9 cellular contexts compared by ENCODE assay signal in genomic region chr9:70510157-70510770, GRCh38.
A peak's percentile ranks its signal among the peaks of the same experiment; 100 is the strongest.
DNase-seq lines count a peak whose midpoint lies in the region; ATAC-seq, FAIRE-seq and TF ChIP-seq lines count a peak whose summit lies in the region.
"Had no signal": no experiment of that assay in that cellular context is flagged by ENCODE, and none has a peak within 500 bp of the region (broad histone marks: within the 10 kb centered on the region; RNA-seq: fewer than 3 reads in every experiment).

No MANE protein-coding gene starts in this region.

- peaks cover 2% of the 10 kb centered on the region for H3K4me1 Mint-ChIP-seq in activated T-cell treated with anti-CD3 and anti-CD28 coated beads, Interleukin-2, amount 50 U/mL, for 24 hours (ENCODE audit: low read depth)
- H3K4me1 Mint-ChIP-seq in activated T-cell treated with anti-CD3 and anti-CD28 coated beads, Interleukin-2, amount 50 U/mL, for 4 hours (ENCODE audit: low read depth) = no peaks in the 10 kb centered on the region

- H3K27ac Mint-ChIP-seq in activated T-cell treated with anti-CD3 and anti-CD28 coated beads, Interleukin-2, amount 50 U/mL, for 24 hours = no peak overlapping the region

- no peak overlapping the region for H3K4me3 ChIP-seq in heart right ventricle
- H3K4me3 ChIP-seq: skin epidermis had no signal

- 78 to 88% methylated on average over 3 of the region's 3 CpGs for WGBS in heart right ventricle, 2 donors

- H3K27me3 ChIP-seq in heart right ventricle = no peaks in the 10 kb centered on the region

- peaks cover 0 to 6% (median 0%) of the 10 kb centered on the region in 9 donors for H3K4me1 ChIP-seq in heart right ventricle

- no peak for TF ChIP-seq POLR2A in GM12892 (IDR thresholded peaks at IDR 0.05; ENCODE audit: low read depth, low read length)

- no peak for FAIRE-seq in GM12892 (lab: Jason Lieb, UNC)

- no peaks in the 10 kb centered on the region for H3K36me3 ChIP-seq in heart right ventricle

- no peak overlapping the region for H3K27ac ChIP-seq in heart right ventricle
- H3K27ac ChIP-seq: skin epidermis had no signal

- DNase-seq in activated T-cell treated with anti-CD3 and anti-CD28 coated beads, Interleukin-2, amount 50 U/mL, for 24 hours = peak; percentile 47
- no peak for DNase-seq in activated T-cell treated with anti-CD3 and anti-CD28 coated beads, Interleukin-2, amount 50 U/mL, for 4 hours
- DNase-seq in heart right ventricle = peak; percentile 47 to 51
- peak; percentile 11 for DNase-seq in stimulated activated CD8-positive, alpha-beta memory T cell treated with anti-CD3 and anti-CD28 coated beads, Interleukin-4, amount 100 ng/mL, for 24 hours (ENCODE audit: low read depth)
- no peak for DNase-seq in NCI-H1105 treated with DMSO at 0.1 percent for 48 hours (lab: John Stamatoyannopoulos, UW)
- no peak for DNase-seq in hepatic stellate cell (ENCODE audit: low spot score)
- DNase-seq in GM12892 (ENCODE audit: insufficient read length) = no peak

- H3K27me3 Mint-ChIP-seq in activated T-cell treated with anti-CD3 and anti-CD28 coated beads, Interleukin-2, amount 50 U/mL, for 24 hours = no peaks in the 10 kb centered on the region
- H3K27me3 Mint-ChIP-seq in activated T-cell treated with anti-CD3 and anti-CD28 coated beads, Interleukin-2, amount 50 U/mL, for 4 hours (ENCODE audit: low read depth) = no peaks in the 10 kb centered on the region

- ATAC-seq in activated T-cell treated with anti-CD3 and anti-CD28 coated beads, Interleukin-2, amount 50 U/mL, for 4 hours = no peak
- ATAC-seq in SK-N-SH treated with all-trans-retinoic acid at 6 μM for 48 hours = peak; percentile 73; the same call in 2 of the 3 replicates
- ATAC-seq in heart right ventricle = peak in 2 of 8 donors; percentile 61 to 71

- no peak overlapping the region for H3K4me3 Mint-ChIP-seq in activated T-cell treated with anti-CD3 and anti-CD28 coated beads, Interleukin-2, amount 50 U/mL, for 24 hours
- no peak overlapping the region for H3K4me3 Mint-ChIP-seq in activated T-cell treated with anti-CD3 and anti-CD28 coated beads, Interleukin-2, amount 50 U/mL, for 4 hours

- no peaks in the 10 kb centered on the region for H3K9me3 ChIP-seq in heart right ventricle

- intact Hi-C loops in heart right ventricle (cut with DNase I) = loop anchor here in 1 of 10 donors (10.0 kb wide), 1 partner anchor 65 kb away; no protein-coding TSS in a partner anchor

- H3K36me3 Mint-ChIP-seq in activated T-cell treated with anti-CD3 and anti-CD28 coated beads, Interleukin-2, amount 50 U/mL, for 24 hours (ENCODE audit: low read depth) = no peaks in the 10 kb centered on the region
- H3K36me3 Mint-ChIP-seq in activated T-cell treated with anti-CD3 and anti-CD28 coated beads, Interleukin-2, amount 50 U/mL, for 4 hours (ENCODE audit: insufficient read depth) = no peaks in the 10 kb centered on the region

- TF ChIP-seq CTCF in heart right ventricle (IDR thresholded peaks at IDR 0.05) = peak in 8 of 9 donors; percentile 50 to 77 (median 56)

- H3K9me3 Mint-ChIP-seq in activated T-cell treated with anti-CD3 and anti-CD28 coated beads, Interleukin-2, amount 50 U/mL, for 24 hours = no peaks in the 10 kb centered on the region
- H3K9me3 Mint-ChIP-seq in activated T-cell treated with anti-CD3 and anti-CD28 coated beads, Interleukin-2, amount 50 U/mL, for 4 hours = no peaks in the 10 kb centered on the region

TF ChIP-seq in SK-N-SH treated with all-trans-retinoic acid at 6 μM for 48 hours, 23 proteins besides CTCF, POLR2A, EP300 and RAD21:
- TF ChIP-seq ISL1 (CRISPR knock-in tag; IDR thresholded peaks at IDR 0.05) (no peak), ZFP30 (CRISPR knock-in tag; IDR thresholded peaks at IDR 0.05) (no peak), PPARA (CRISPR knock-in tag; IDR thresholded peaks at IDR 0.05; ENCODE audit: borderline replicate concordance) (no peak)

Comparison
In these comparisons a context has a peak if more than half of its experiments do, and no peak if none do; other contexts are left out.
1. DNase-seq: peak in activated T-cell treated with anti-CD3 and anti-CD28 coated beads, Interleukin-2, amount 50 U/mL, for 24 hours (single experiment), heart right ventricle (2 of 2) and stimulated activated CD8-positive, alpha-beta memory T cell treated with anti-CD3 and anti-CD28 coated beads, Interleukin-4, amount 100 ng/mL, for 24 hours (single experiment); none in activated T-cell treated with anti-CD3 and anti-CD28 coated beads, Interleukin-2, amount 50 U/mL, for 4 hours (single experiment), NCI-H1105 treated with DMSO at 0.1 percent for 48 hours (single experiment), hepatic stellate cell (single experiment) and GM12892 (single experiment).